In genomic region chr7:41659539-41659938, GRCh38 we compare ENCODE assay signal across 30 cellular contexts.
"Had no signal": no experiment of that assay in that cellular context is flagged by ENCODE, and none has a peak within 500 bp of the region (broad histone marks: within the 10 kb centered on the region; RNA-seq: fewer than 3 reads in every experiment).

No MANE protein-coding gene starts in this region.

- DNase-seq: activated effector memory CD4-positive, alpha-beta T cell treated with anti-CD3 and anti-CD28 coated beads, Interleukin-2, amount 50 U/mL, for 16 hours; activated effector memory CD4-positive, alpha-beta T cell treated with Interleukin-2 at 50 U/mL for 16 hours; activated gamma-delta T cell; activated gamma-delta T cell treated with Interleukin-2 at 50 U/mL for 16 hours; activated naive CD4-positive, alpha-beta T cell; activated naive CD4-positive, alpha-beta T cell treated with anti-CD3 and anti-CD28 coated beads for 36 hours; activated naive CD4-positive, alpha-beta T cell treated with anti-CD3 and anti-CD28 coated beads, Interleukin-2, amount 10 ng/mL, durations not matched to agents 7 days and 5 days; activated naive CD4-positive, alpha-beta T cell treated with anti-CD3 and anti-CD28 coated beads, Interleukin-2, amount 50 U/mL, for 16 hours; activated naive CD4-positive, alpha-beta T cell treated with Interleukin-2 at 50 U/mL for 16 hours; activated naive CD8-positive, alpha-beta T cell treated with anti-CD3 and anti-CD28 coated beads for 36 hours; activated naive CD8-positive, alpha-beta T cell treated with anti-CD3 and anti-CD28 coated beads, Interleukin-2, amount 10 ng/mL, durations not matched to agents 7 days and 5 days; activated naive CD8-positive, alpha-beta T cell treated with anti-CD3 and anti-CD28 coated beads, Interleukin-2, amount 50 U/mL, for 24 hours; activated T-cell treated with anti-CD3 and anti-CD28 coated beads, Interleukin-2, amount 50 U/mL, for 1 hour; activated T-cell treated with anti-CD3 and anti-CD28 coated beads, Interleukin-2, amount 50 U/mL, for 24 hours; activated T-cell treated with anti-CD3 and anti-CD28 coated beads, Interleukin-2, amount 50 U/mL, for 4 hours; activated T-cell treated with anti-CD3 and anti-CD28 coated beads, Interleukin-2, amount 50 U/mL, for 48 hours; activated T-cell treated with anti-CD3 and anti-CD28 coated beads, Interleukin-2, amount 50 U/mL, for 72 hours; adrenal gland; amniotic stem cell; amygdala; anterior cingulate cortex; aorta; body of pancreas; brain microvascular endothelial cell; caudate nucleus; central memory CD4-positive, alpha-beta T cell; cerebellar nuclear complex had no signal

- H3K27me3 ChIP-seq: adrenal gland, ascending aorta, body of pancreas, brain microvascular endothelial cell, breast epithelium, cardiac muscle cell had no signal

- H3K36me3 ChIP-seq: adrenal gland, ascending aorta, brain microvascular endothelial cell, breast epithelium, cardiac muscle cell had no signal

- H3K27ac ChIP-seq: adrenal gland, ascending aorta, body of pancreas, brain microvascular endothelial cell, breast epithelium, cardiac muscle cell had no signal

- H3K4me3 ChIP-seq: adrenal gland, ascending aorta, body of pancreas, breast epithelium, cardiac muscle cell had no signal

- H3K9me3 ChIP-seq: adrenal gland, ascending aorta, body of pancreas, breast epithelium had no signal
